8 cellular contexts compared by ENCODE assay signal in genomic region chr6:34695729-34696188, GRCh38. TPM values are rescaled to one million over a fixed set of nuclear protein-coding genes. Genes with fewer than 3 reads are reported as not detected.
A peak's percentile ranks its signal among the peaks of the same experiment; 100 is the strongest.
DNase-seq lines count a peak whose midpoint lies in the region; ATAC-seq, FAIRE-seq and TF ChIP-seq lines count a peak whose summit lies in the region.

No MANE protein-coding gene starts in this region.

- POLR2A ChIA-PET in MCF 10A (lab: Yijun Ruan, JAX) = interaction anchor here (0.6 to 3.6 kb wide), 24 partner anchors 10 to 1977 kb away, joined by 3 to 60 read pairs (median 6); partner anchors contain the start of genes ANKS1A, BLTP3A, SNRPC and TAF11

- intact Hi-C loops in MCF 10A (cut with micrococcal nuclease) = loop anchor here (1.0 to 2.0 kb wide), 2 partner anchors 14 to 61 kb away; partner anchors contain the start of gene SNRPC

- FAIRE-seq in RCC 7860 (lab: Jason Lieb, UNC) = no peak

- no peak for ATAC-seq in stimulated activated naive CD8-positive, alpha-beta T cell treated with anti-CD3 and anti-CD28 coated beads, Interleukin-15, Interleukin-2, amounts not matched to agents 100 U/mL and 50 U/mL, for 24 hours
- no peak for ATAC-seq in GM19463 (IDR thresholded peaks at IDR 0.05; ENCODE audit: unreplicated experiment)

- peak overlapping the region; percentile 89 for H3K27ac Mint-ChIP-seq in stimulated activated naive CD8-positive, alpha-beta T cell treated with anti-CD3 and anti-CD28 coated beads, Interleukin-15, Interleukin-2, amounts not matched to agents 100 ng/mL and 50 ng/mL, for 24 hours
- H3K27ac Mint-ChIP-seq in MCF 10A (ENCODE audit: low read depth, unreplicated experiment) (peak overlapping the region; percentile 32), mesothelial cell of epicardium (peak overlapping the region; percentile 80)

- peaks cover 65% of the 10 kb centered on the region for H3K4me1 Mint-ChIP-seq in stimulated activated naive CD8-positive, alpha-beta T cell treated with anti-CD3 and anti-CD28 coated beads, Interleukin-15, Interleukin-2, amounts not matched to agents 100 ng/mL and 50 ng/mL, for 24 hours (ENCODE audit: low read depth)
- H3K4me1 Mint-ChIP-seq in MCF 10A (ENCODE audit: insufficient read depth, unreplicated experiment) (peaks cover 10% of the 10 kb centered on the region), mesothelial cell of epicardium (peaks cover 33% of the 10 kb centered on the region)

- no TSS peak for BruUV-seq in MCF 10A (replicated peaks; lab: Mats Ljungman, UMichigan)

- no peaks in the 10 kb centered on the region for H3K9me3 Mint-ChIP-seq in stimulated activated naive CD8-positive, alpha-beta T cell treated with anti-CD3 and anti-CD28 coated beads, Interleukin-15, Interleukin-2, amounts not matched to agents 100 ng/mL and 50 ng/mL, for 24 hours
- no peaks in the 10 kb centered on the region for H3K9me3 Mint-ChIP-seq in MCF 10A (ENCODE audit: unreplicated experiment)
- H3K9me3 Mint-ChIP-seq in mesothelial cell of epicardium = no peaks in the 10 kb centered on the region

- H3K27me3 Mint-ChIP-seq in stimulated activated naive CD8-positive, alpha-beta T cell treated with anti-CD3 and anti-CD28 coated beads, Interleukin-15, Interleukin-2, amounts not matched to agents 100 ng/mL and 50 ng/mL, for 24 hours = no peaks in the 10 kb centered on the region
- H3K27me3 Mint-ChIP-seq in MCF 10A (ENCODE audit: insufficient read depth, unreplicated experiment) (no peaks in the 10 kb centered on the region), mesothelial cell of epicardium (ENCODE audit: low read depth) (no peaks in the 10 kb centered on the region)

- peaks cover 19% of the 10 kb centered on the region for H3K36me3 Mint-ChIP-seq in stimulated activated naive CD8-positive, alpha-beta T cell treated with anti-CD3 and anti-CD28 coated beads, Interleukin-15, Interleukin-2, amounts not matched to agents 100 ng/mL and 50 ng/mL, for 24 hours (ENCODE audit: low read depth)
- no peaks in the 10 kb centered on the region for H3K36me3 Mint-ChIP-seq in MCF 10A (ENCODE audit: insufficient read depth, unreplicated experiment)
- H3K36me3 Mint-ChIP-seq in mesothelial cell of epicardium = no peaks in the 10 kb centered on the region

- no peak for DNase-seq in stimulated activated naive CD8-positive, alpha-beta T cell treated with anti-CD3 and anti-CD28 coated beads, Interleukin-15, Interleukin-2, amounts not matched to agents 100 U/mL and 50 U/mL, for 24 hours
- no peak for DNase-seq in MCF 10A (ENCODE audit: unreplicated experiment)
- no peak for DNase-seq in mesothelial cell of epicardium (ENCODE audit: low spot score in 2 of 2, unreplicated experiment in 2 of 2)
- no peak for DNase-seq in RCC 7860 (ENCODE audit: low spot score)
- DNase-seq in NCI-H1092 treated with DMSO at 0.1 percent for 48 hours (lab: John Stamatoyannopoulos, UW) = no peak
- DNase-seq in mesenteric fat pad (ENCODE audit: low spot score) = no peak

- CTCF ChIA-PET in MCF 10A (lab: Yijun Ruan, JAX) = interaction anchor here (0.6 to 1.2 kb wide), 7 partner anchors 31 to 454 kb away, joined by 3 read pairs; partner anchors contain the start of gene SNRPC

- TF ChIP-seq CTCF in MCF 10A (IDR thresholded peaks at IDR 0.05; ENCODE audit: unreplicated experiment) (no peak), mesothelial cell of epicardium (IDR thresholded peaks at IDR 0.05; ENCODE audit: unreplicated experiment) (no peak)

- H3K4me3 Mint-ChIP-seq in stimulated activated naive CD8-positive, alpha-beta T cell treated with anti-CD3 and anti-CD28 coated beads, Interleukin-15, Interleukin-2, amounts not matched to agents 100 ng/mL and 50 ng/mL, for 24 hours = peak overlapping the region; percentile 95
- H3K4me3 Mint-ChIP-seq in MCF 10A (ENCODE audit: unreplicated experiment) = peak overlapping the region; percentile 81
- H3K4me3 Mint-ChIP-seq in mesothelial cell of epicardium = peak overlapping the region; percentile 95

RNA-seq across cellular contexts. Expression of gene ILRUN, which starts 0.8 kb away (rescaled TPM):
- total RNA-seq in MCF 10A (2022) (49.2 and 50.8 TPM in 2 replicates), mesothelial cell of epicardium (55.6 to 61.0 TPM (median 59.4 TPM) in 3 replicates), mesenteric fat pad (85.3 TPM)

Comparison
In these comparisons a context has a peak if more than half of its experiments do, and no peak if none do; other contexts are left out.
1. H3K27ac Mint-ChIP-seq: peak in every context shown above with its lines; median percentile 89 in stimulated activated naive CD8-positive, alpha-beta T cell treated with anti-CD3 and anti-CD28 coated beads, Interleukin-15, Interleukin-2, amounts not matched to agents 100 ng/mL and 50 ng/mL, for 24 hours; 80 in mesothelial cell of epicardium; 32 in MCF 10A.